1 cellular context compared by ENCODE assay signal in the genomic region with DNA sequence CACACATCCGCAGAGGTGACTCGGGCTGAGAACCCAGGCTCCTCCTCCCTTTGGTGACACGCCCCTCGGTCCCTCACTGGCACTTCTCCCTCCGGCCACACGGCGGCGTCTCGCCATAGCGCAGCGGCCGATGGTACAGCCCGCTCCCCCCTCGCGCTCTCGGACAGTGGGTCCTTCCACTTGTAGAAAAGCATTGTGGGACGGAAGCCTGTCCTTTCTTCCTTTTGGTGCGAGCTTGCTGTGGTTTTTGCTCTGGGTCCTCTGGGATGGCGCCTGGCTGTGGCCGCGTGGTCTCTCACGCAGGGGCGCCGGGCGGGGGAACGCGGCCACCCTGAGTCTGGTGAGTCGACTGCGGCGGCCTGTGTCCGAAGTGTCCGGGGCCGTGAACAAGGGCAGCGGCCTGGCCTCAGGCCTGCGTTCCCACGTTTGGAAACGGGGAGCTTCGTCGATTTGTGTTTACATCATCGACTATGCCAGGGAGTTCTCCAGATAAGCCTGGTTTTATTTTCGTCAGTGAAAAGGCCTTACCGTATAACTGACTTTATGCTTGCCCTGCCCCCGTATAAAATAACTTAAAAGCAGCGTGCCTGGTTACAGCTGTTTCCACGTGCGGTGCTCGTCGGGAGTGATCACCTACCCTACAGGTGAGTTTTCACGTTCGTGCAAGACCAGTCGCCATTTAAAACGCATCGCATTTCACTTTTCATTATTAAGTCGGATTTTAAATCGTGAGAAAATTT.
TF ChIP-seq lines count a peak whose summit lies in the region.

No MANE protein-coding gene starts in this region.

TF ChIP-seq in GM12878, 131 proteins besides CTCF, POLR2A, EP300 and RAD21 (continued from another document and continues in another):
- TF ChIP-seq, protein P1, sequence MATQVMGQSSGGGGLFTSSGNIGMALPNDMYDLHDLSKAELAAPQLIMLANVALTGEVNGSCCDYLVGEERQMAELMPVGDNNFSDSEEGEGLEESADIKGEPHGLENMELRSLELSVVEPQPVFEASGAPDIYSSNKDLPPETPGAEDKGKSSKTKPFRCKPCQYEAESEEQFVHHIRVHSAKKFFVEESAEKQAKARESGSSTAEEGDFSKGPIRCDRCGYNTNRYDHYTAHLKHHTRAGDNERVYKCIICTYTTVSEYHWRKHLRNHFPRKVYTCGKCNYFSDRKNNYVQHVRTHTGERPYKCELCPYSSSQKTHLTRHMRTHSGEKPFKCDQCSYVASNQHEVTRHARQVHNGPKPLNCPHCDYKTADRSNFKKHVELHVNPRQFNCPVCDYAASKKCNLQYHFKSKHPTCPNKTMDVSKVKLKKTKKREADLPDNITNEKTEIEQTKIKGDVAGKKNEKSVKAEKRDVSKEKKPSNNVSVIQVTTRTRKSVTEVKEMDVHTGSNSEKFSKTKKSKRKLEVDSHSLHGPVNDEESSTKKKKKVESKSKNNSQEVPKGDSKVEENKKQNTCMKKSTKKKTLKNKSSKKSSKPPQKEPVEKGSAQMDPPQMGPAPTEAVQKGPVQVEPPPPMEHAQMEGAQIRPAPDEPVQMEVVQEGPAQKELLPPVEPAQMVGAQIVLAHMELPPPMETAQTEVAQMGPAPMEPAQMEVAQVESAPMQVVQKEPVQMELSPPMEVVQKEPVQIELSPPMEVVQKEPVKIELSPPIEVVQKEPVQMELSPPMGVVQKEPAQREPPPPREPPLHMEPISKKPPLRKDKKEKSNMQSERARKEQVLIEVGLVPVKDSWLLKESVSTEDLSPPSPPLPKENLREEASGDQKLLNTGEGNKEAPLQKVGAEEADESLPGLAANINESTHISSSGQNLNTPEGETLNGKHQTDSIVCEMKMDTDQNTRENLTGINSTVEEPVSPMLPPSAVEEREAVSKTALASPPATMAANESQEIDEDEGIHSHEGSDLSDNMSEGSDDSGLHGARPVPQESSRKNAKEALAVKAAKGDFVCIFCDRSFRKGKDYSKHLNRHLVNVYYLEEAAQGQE (IDR thresholded peaks at IDR 0.05; ENCODE audit: low read depth, low read length), result peak; percentile 51; the same call in 1 of the 2 replicates
- TF ChIP-seq CHD4 (IDR thresholded peaks at IDR 0.05) (no peak), BACH1 (IDR thresholded peaks at IDR 0.05; ENCODE audit: borderline replicate concordance) (no peak; the same call in 1 of the 2 replicates), MYB (IDR thresholded peaks at IDR 0.05; ENCODE audit: borderline replicate concordance, low read depth, low read length) (no peak), IRF4 (IDR thresholded peaks at IDR 0.05; ENCODE audit: low read depth, low read length) (peak; percentile 73), RB1 (IDR thresholded peaks at IDR 0.05; ENCODE audit: borderline replicate concordance) (peak; percentile 94), TCF3 (IDR thresholded peaks at IDR 0.05; ENCODE audit: borderline replicate concordance, insufficient read depth, low read depth, low read length) (0 out of 2 replicates have a peak, but pooled peaks have one; percentile 67), NFYA (IDR thresholded peaks at IDR 0.05; ENCODE audit: borderline replicate concordance, low read depth, low read length) (no peak), NR2C2 (IDR thresholded peaks at IDR 0.05; ENCODE audit: borderline replicate concordance, control insufficient read depth, insufficient read length, low read depth) (no peak), CBFB (IDR thresholded peaks at IDR 0.05; ENCODE audit: low read depth) (peak; percentile 96), SIX5 (IDR thresholded peaks at IDR 0.05; ENCODE audit: low read depth, low read length, severe bottlenecking) (peak; percentile 76), KDM1A (IDR thresholded peaks at IDR 0.05; ENCODE audit: borderline replicate concordance) (no peak), HCFC1 (IDR thresholded peaks at IDR 0.05; ENCODE audit: low read length) (peak; percentile 75), CHD2 (IDR thresholded peaks at IDR 0.05; ENCODE audit: borderline replicate concordance, low read depth, low read length) (peak; percentile 75), SP1 (IDR thresholded peaks at IDR 0.05; ENCODE audit: low read depth, low read length) (peak; percentile 93), CEBPB (IDR thresholded peaks at IDR 0.05; ENCODE audit: borderline replicate concordance in 1 of 2, low read depth in 2 of 2, low read length in 2 of 2) (no peak), SREBF1 (IDR thresholded peaks at IDR 0.05; ENCODE audit: low read length) (peak; percentile 100), RFX5 (IDR thresholded peaks at IDR 0.05; ENCODE audit: low read depth, low read length) (no peak), MTA3 (IDR thresholded peaks at IDR 0.05; ENCODE audit: borderline replicate concordance, low read length) (no peak), CREM (IDR thresholded peaks at IDR 0.05; ENCODE audit: low read depth) (peak; percentile 78), NFXL1 (IDR thresholded peaks at IDR 0.05; ENCODE audit: borderline replicate concordance) (no peak), YBX1 (IDR thresholded peaks at IDR 0.05) (no peak), EGR1 (IDR thresholded peaks at IDR 0.05; ENCODE audit: borderline replicate concordance in 1 of 2, low read depth in 2 of 2, low read length in 2 of 2) (peak in 1 of 2 experiments; percentile 64; a peak in 2 of 3 replicates), POLR2AphosphoS5 (IDR thresholded peaks at IDR 0.05; ENCODE audit: low read length) (peak; percentile 99), JUND (IDR thresholded peaks at IDR 0.05; ENCODE audit: low read depth, low read length) (peak; percentile 100), GATAD2B (conservative IDR thresholded peaks at IDR 0.05; ENCODE audit: low read depth) (peak; percentile 90), ZSCAN29 (IDR thresholded peaks at IDR 0.05) (no peak), SMAD1 (IDR thresholded peaks at IDR 0.05; ENCODE audit: low read depth, partially characterized antibody) (no peak), BMI1 (IDR thresholded peaks at IDR 0.05; ENCODE audit: borderline replicate concordance) (no peak), CHD1 (IDR thresholded peaks at IDR 0.05; ENCODE audit: low read depth, low read length) (peak; percentile 100), KLF5 (IDR thresholded peaks at IDR 0.05; ENCODE audit: partially characterized antibody) (peak; percentile 99), POU2F2 (IDR thresholded peaks at IDR 0.05; ENCODE audit: borderline replicate concordance, low read depth, low read length) (peak; percentile 90; the same call in 2 of the 3 replicates), ZNF274 (IDR thresholded peaks at IDR 0.05; ENCODE audit: insufficient read depth, insufficient read length) (no peak), YY1 (IDR thresholded peaks at IDR 0.05; ENCODE audit: low read depth, low read length) (peak; percentile 87)
- TF ChIP-seq, protein P2, sequence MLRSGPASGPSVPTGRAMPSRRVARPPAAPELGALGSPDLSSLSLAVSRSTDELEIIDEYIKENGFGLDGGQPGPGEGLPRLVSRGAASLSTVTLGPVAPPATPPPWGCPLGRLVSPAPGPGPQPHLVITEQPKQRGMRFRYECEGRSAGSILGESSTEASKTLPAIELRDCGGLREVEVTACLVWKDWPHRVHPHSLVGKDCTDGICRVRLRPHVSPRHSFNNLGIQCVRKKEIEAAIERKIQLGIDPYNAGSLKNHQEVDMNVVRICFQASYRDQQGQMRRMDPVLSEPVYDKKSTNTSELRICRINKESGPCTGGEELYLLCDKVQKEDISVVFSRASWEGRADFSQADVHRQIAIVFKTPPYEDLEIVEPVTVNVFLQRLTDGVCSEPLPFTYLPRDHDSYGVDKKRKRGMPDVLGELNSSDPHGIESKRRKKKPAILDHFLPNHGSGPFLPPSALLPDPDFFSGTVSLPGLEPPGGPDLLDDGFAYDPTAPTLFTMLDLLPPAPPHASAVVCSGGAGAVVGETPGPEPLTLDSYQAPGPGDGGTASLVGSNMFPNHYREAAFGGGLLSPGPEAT (IDR thresholded peaks at IDR 0.05; ENCODE audit: low read depth), result peak; percentile 91
- TF ChIP-seq, protein P3, sequence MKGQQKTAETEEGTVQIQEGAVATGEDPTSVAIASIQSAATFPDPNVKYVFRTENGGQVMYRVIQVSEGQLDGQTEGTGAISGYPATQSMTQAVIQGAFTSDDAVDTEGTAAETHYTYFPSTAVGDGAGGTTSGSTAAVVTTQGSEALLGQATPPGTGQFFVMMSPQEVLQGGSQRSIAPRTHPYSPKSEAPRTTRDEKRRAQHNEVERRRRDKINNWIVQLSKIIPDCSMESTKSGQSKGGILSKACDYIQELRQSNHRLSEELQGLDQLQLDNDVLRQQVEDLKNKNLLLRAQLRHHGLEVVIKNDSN (IDR thresholded peaks at IDR 0.05; ENCODE audit: borderline replicate concordance, extremely low read length, insufficient read depth, low read depth, low read length), result no peak
- TF ChIP-seq, protein P4, sequence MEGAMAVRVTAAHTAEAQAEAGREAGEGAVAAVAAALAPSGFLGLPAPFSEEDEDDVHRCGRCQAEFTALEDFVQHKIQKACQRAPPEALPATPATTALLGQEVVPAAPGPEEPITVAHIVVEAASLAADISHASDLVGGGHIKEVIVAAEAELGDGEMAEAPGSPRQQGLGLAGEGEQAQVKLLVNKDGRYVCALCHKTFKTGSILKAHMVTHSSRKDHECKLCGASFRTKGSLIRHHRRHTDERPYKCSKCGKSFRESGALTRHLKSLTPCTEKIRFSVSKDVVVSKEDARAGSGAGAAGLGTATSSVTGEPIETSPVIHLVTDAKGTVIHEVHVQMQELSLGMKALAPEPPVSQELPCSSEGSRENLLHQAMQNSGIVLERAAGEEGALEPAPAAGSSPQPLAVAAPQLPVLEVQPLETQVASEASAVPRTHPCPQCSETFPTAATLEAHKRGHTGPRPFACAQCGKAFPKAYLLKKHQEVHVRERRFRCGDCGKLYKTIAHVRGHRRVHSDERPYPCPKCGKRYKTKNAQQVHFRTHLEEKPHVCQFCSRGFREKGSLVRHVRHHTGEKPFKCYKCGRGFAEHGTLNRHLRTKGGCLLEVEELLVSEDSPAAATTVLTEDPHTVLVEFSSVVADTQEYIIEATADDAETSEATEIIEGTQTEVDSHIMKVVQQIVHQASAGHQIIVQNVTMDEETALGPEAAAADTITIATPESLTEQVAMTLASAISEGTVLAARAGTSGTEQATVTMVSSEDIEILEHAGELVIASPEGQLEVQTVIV (IDR thresholded peaks at IDR 0.05; ENCODE audit: borderline replicate concordance, partially characterized antibody), result no peak
- TF ChIP-seq, protein P5, sequence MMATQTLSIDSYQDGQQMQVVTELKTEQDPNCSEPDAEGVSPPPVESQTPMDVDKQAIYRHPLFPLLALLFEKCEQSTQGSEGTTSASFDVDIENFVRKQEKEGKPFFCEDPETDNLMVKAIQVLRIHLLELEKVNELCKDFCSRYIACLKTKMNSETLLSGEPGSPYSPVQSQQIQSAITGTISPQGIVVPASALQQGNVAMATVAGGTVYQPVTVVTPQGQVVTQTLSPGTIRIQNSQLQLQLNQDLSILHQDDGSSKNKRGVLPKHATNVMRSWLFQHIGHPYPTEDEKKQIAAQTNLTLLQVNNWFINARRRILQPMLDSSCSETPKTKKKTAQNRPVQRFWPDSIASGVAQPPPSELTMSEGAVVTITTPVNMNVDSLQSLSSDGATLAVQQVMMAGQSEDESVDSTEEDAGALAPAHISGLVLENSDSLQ (IDR thresholded peaks at IDR 0.05), result peak; percentile 39; the same call in 1 of the 2 replicates
- TF ChIP-seq, protein P6, sequence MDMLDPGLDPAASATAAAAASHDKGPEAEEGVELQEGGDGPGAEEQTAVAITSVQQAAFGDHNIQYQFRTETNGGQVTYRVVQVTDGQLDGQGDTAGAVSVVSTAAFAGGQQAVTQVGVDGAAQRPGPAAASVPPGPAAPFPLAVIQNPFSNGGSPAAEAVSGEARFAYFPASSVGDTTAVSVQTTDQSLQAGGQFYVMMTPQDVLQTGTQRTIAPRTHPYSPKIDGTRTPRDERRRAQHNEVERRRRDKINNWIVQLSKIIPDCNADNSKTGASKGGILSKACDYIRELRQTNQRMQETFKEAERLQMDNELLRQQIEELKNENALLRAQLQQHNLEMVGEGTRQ (IDR thresholded peaks at IDR 0.05; ENCODE audit: borderline replicate concordance, low read depth, low read length), result no peak
- TF ChIP-seq, protein P7, sequence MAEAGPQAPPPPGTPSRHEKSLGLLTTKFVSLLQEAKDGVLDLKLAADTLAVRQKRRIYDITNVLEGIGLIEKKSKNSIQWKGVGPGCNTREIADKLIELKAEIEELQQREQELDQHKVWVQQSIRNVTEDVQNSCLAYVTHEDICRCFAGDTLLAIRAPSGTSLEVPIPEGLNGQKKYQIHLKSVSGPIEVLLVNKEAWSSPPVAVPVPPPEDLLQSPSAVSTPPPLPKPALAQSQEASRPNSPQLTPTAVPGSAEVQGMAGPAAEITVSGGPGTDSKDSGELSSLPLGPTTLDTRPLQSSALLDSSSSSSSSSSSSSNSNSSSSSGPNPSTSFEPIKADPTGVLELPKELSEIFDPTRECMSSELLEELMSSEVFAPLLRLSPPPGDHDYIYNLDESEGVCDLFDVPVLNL (IDR thresholded peaks at IDR 0.05; ENCODE audit: low read depth, low read length), result peak; percentile 73
- TF ChIP-seq, protein P8, sequence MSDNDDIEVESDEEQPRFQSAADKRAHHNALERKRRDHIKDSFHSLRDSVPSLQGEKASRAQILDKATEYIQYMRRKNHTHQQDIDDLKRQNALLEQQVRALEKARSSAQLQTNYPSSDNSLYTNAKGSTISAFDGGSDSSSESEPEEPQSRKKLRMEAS (IDR thresholded peaks at IDR 0.05; ENCODE audit: low read depth, low read length), result peak; percentile 71; the same call in 1 of the 2 replicates
- TF ChIP-seq, protein P9, sequence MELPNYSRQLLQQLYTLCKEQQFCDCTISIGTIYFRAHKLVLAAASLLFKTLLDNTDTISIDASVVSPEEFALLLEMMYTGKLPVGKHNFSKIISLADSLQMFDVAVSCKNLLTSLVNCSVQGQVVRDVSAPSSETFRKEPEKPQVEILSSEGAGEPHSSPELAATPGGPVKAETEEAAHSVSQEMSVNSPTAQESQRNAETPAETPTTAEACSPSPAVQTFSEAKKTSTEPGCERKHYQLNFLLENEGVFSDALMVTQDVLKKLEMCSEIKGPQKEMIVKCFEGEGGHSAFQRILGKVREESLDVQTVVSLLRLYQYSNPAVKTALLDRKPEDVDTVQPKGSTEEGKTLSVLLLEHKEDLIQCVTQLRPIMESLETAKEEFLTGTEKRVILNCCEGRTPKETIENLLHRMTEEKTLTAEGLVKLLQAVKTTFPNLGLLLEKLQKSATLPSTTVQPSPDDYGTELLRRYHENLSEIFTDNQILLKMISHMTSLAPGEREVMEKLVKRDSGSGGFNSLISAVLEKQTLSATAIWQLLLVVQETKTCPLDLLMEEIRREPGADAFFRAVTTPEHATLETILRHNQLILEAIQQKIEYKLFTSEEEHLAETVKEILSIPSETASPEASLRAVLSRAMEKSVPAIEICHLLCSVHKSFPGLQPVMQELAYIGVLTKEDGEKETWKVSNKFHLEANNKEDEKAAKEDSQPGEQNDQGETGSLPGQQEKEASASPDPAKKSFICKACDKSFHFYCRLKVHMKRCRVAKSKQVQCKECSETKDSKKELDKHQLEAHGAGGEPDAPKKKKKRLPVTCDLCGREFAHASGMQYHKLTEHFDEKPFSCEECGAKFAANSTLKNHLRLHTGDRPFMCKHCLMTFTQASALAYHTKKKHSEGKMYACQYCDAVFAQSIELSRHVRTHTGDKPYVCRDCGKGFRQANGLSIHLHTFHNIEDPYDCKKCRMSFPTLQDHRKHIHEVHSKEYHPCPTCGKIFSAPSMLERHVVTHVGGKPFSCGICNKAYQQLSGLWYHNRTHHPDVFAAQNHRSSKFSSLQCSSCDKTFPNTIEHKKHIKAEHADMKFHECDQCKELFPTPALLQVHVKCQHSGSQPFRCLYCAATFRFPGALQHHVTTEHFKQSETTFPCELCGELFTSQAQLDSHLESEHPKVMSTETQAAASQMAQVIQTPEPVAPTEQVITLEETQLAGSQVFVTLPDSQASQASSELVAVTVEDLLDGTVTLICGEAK (IDR thresholded peaks at IDR 0.05; ENCODE audit: borderline replicate concordance), result no peak
